In genomic region chr2:16650287-16651249, GRCh38 we compare ENCODE assay signal across 8 cellular contexts. TPM values are rescaled to one million over a fixed set of nuclear protein-coding genes. Genes with fewer than 3 reads are reported as not detected.
DNase-seq lines count a peak whose midpoint lies in the region; ATAC-seq and TF ChIP-seq lines count a peak whose summit lies in the region.

No MANE protein-coding gene starts in this region.

- H3K9me3 ChIP-seq in stomach smooth muscle (ENCODE audit: control insufficient read depth in 2 of 2, low read length in 2 of 2): no peaks in the 10 kb centered on the region
- no peaks in the 10 kb centered on the region for H3K9me3 ChIP-seq in testis

- peak overlapping the region; percentile 56 to 75 for H3K4me3 ChIP-seq in stomach smooth muscle (ENCODE audit: low read length in 2 of 2)
- H3K4me3 ChIP-seq in testis: no peak overlapping the region

- intact Hi-C loops in testis (cut with DNase I; ENCODE audit: low total_unique reads): no loop called here

- TF ChIP-seq POLR2A in testis (IDR thresholded peaks at IDR 0.05): no peak

- H3K36me3 ChIP-seq in stomach smooth muscle (ENCODE audit: control insufficient read depth in 2 of 2, insufficient read depth in 2 of 2, low read length in 2 of 2): peaks cover 0 to 4% of the 10 kb centered on the region in 2 donors
- H3K36me3 ChIP-seq in testis (ENCODE audit: low read depth, missing control alignments): no peaks in the 10 kb centered on the region

- WGBS in testis, 2 donors: 51 to 64% methylated on average over 12 of the region's 12 CpGs

- H3K9ac ChIP-seq in stomach smooth muscle (ENCODE audit: low read length in 2 of 2): peak overlapping the region; percentile 25 to 47

- POLR2A ChIA-PET in HEK293T (lab: Yijun Ruan, JAX): no interaction called here

- DNase-seq in KBM-7 (peak; percentile 53), astrocyte of the hippocampus (ENCODE audit: low read depth, low spot score) (peak; percentile 76), HEK293T (ENCODE audit: extremely low spot score) (no peak), testis (no peak)

- in situ Hi-C loops in KBM-7 (cut with MboI; ENCODE audit: low pct_unique_long_range_greater_than_20kb, low sequenced_read_pairs): no loop called here

- H3K27ac ChIP-seq in layer of hippocampus (ENCODE audit: low read depth, low read length) (peak overlapping the region; percentile 27), stomach smooth muscle (ENCODE audit: low read length) (peak overlapping the region; percentile 53), testis (peak overlapping the region in 1 of 2 donors; percentile 56)

- no peaks in the 10 kb centered on the region for H3K27me3 ChIP-seq in layer of hippocampus (ENCODE audit: control insufficient read depth, insufficient read depth, low read length)
- H3K27me3 ChIP-seq in stomach smooth muscle (ENCODE audit: control insufficient read depth in 1 of 2, insufficient read depth in 2 of 2, low read length in 2 of 2): no peaks in the 10 kb centered on the region
- H3K27me3 ChIP-seq in testis: no peaks in the 10 kb centered on the region

- CTCF ChIA-PET in HEK293T (lab: Yijun Ruan, JAX): no interaction called here

- no peak for TF ChIP-seq CTCF in testis (IDR thresholded peaks at IDR 0.05)

- no peak for ATAC-seq in GM21529 (IDR thresholded peaks at IDR 0.05; ENCODE audit: unreplicated experiment)
- ATAC-seq in HG02938 (IDR thresholded peaks at IDR 0.05; ENCODE audit: unreplicated experiment): no peak

- H3K4me1 ChIP-seq in stomach smooth muscle (ENCODE audit: control insufficient read depth, insufficient read depth, low read length) (peaks cover 46% of the 10 kb centered on the region), testis (peaks cover 10% of the 10 kb centered on the region)

TF ChIP-seq in HEK293T, 16 proteins besides CTCF, POLR2A, EP300 and RAD21:
- TF ChIP-seq BHLHE40 (IDR thresholded peaks at IDR 0.05; ENCODE audit: borderline replicate concordance): no peak
- no peak for TF ChIP-seq ELF4 (IDR thresholded peaks at IDR 0.05)
- TF ChIP-seq LEF1 (IDR thresholded peaks at IDR 0.05; ENCODE audit: borderline replicate concordance): no peak
- no peak for TF ChIP-seq PKNOX1 (IDR thresholded peaks at IDR 0.05)
- TF ChIP-seq TARDBP (IDR thresholded peaks at IDR 0.05): no peak
- no peak for TF ChIP-seq FOXK2 (IDR thresholded peaks at IDR 0.05)
- no peak for TF ChIP-seq ARNT (IDR thresholded peaks at IDR 0.05)
- no peak for TF ChIP-seq NFRKB (IDR thresholded peaks at IDR 0.05)
- TF ChIP-seq SUZ12 (IDR thresholded peaks at IDR 0.05): no peak
- TF ChIP-seq SP1 (IDR thresholded peaks at IDR 0.05): no peak
- TF ChIP-seq ZNF384 (IDR thresholded peaks at IDR 0.05): no peak
- TF ChIP-seq CTBP1 (IDR thresholded peaks at IDR 0.05; ENCODE audit: borderline replicate concordance): no peak
- TF ChIP-seq FOXA1 (IDR thresholded peaks at IDR 0.05): no peak
- no peak for TF ChIP-seq HDGF (IDR thresholded peaks at IDR 0.05; ENCODE audit: borderline replicate concordance)
- no peak for TF ChIP-seq FOXM1 (IDR thresholded peaks at IDR 0.05; ENCODE audit: borderline replicate concordance)
- TF ChIP-seq L3MBTL2 (conservative IDR thresholded peaks at IDR 0.05): no peak
TF ChIP-seq in HEK293T: peak in this region for 0.

RNA-seq across cellular contexts. Expression of gene CYRIA, which starts 15.1 kb away (rescaled TPM):
- total RNA-seq in testis: 1 to 10 TPM; 2.6 to 4.1 TPM
- polyA plus RNA-seq in testis (ENCODE audit: insufficient read depth, low read depth, low replicate concordance): 4.8 TPM

Comparison
In these comparisons a context has a peak if more than half of its experiments do, and no peak if none do; other contexts are left out.
1. DNase-seq: peak in KBM-7 (single experiment) and astrocyte of the hippocampus (single experiment); none in HEK293T (single experiment) and testis (single experiment).
2. H3K4me3 ChIP-seq: peak in stomach smooth muscle (2 of 2); none in testis (0 of 2).